In the genomic region with DNA sequence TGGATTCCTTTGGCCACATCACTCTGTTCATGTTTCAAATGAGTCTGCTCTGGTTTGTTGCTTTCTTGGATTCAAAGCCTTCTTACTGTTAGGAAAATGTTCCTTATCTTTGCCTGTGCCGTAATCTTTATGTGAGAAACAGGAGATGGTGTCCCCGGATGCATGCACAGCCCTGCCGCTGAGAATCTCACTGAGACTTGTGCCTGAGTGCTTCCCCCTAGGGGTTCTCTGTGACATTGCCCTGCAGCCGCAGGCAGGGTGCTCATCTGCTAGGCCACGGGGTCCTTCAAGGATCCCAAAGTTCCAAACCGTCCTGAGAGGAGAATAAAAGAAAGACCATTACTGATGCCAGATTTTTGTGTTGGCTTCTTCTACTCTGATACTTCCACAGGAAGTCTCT, we compare ENCODE assay signal across 10 cellular contexts.
DNase-seq lines count a peak whose midpoint lies in the region; ATAC-seq, FAIRE-seq and TF ChIP-seq lines count a peak whose summit lies in the region.
"Had no signal": no experiment of that assay in that cellular context is flagged by ENCODE, and none has a peak within 500 bp of the region (broad histone marks: within the 10 kb centered on the region; RNA-seq: fewer than 3 reads in every experiment).

No MANE protein-coding gene starts in this region.

- BruUV-seq in K562 (replicated peaks; lab: Mats Ljungman, UMichigan): no TSS peak

- peaks cover 12% of the 10 kb centered on the region for H3K4me1 Mint-ChIP-seq in activated naive CD4-positive, alpha-beta T cell treated with anti-CD3 and anti-CD28 coated beads, Interleukin-2, amount 10 ng/mL, durations not matched to agents 7 days and 5 days
- H3K4me1 Mint-ChIP-seq in effector memory CD8-positive, alpha-beta T cell (ENCODE audit: low read depth in 2 of 2): no peaks in the 10 kb centered on the region

- intact Hi-C loops in K562 (cut with micrococcal nuclease): loop anchor here (10.0 kb wide), 1 partner anchor 140 kb away; no protein-coding TSS in a partner anchor

- no peak overlapping the region for H2AFZ ChIP-seq in K562 (ENCODE audit: low read depth, low read length)
- H2AFZ ChIP-seq in smooth muscle cell (ENCODE audit: low read depth): no peak overlapping the region

- peaks cover 9% of the 10 kb centered on the region for H3K27me3 Mint-ChIP-seq in activated naive CD4-positive, alpha-beta T cell treated with anti-CD3 and anti-CD28 coated beads, Interleukin-2, amount 10 ng/mL, durations not matched to agents 7 days and 5 days
- peaks cover 9 to 16% of the 10 kb centered on the region in 2 donors for H3K27me3 Mint-ChIP-seq in effector memory CD8-positive, alpha-beta T cell

- no peaks in the 10 kb centered on the region for H3K79me2 ChIP-seq in K562 (ENCODE audit: control insufficient read depth, insufficient read depth, low read length)
- H3K79me2 ChIP-seq in smooth muscle cell (ENCODE audit: low read depth): no peaks in the 10 kb centered on the region

- DNase-seq in activated naive CD4-positive, alpha-beta T cell treated with Interleukin-2 at 50 U/mL for 16 hours: peak; percentile 65
- no peak for DNase-seq in activated naive CD4-positive, alpha-beta T cell treated with anti-CD3 and anti-CD28 coated beads, Interleukin-2, amount 10 ng/mL, durations not matched to agents 7 days and 5 days
- peak; percentile 9 for DNase-seq in HT1080 (ENCODE audit: low read depth)
- peak; percentile 60 to 72 (median 66) for DNase-seq in K562 (ENCODE audit: extremely low read depth in 1 of 4, low spot score in 3 of 4)
- DNase-seq in smooth muscle cell (lab: John Stamatoyannopoulos, UW; ENCODE audit: unreplicated experiment): no peak
- no peak for DNase-seq in effector memory CD8-positive, alpha-beta T cell
- DNase-seq in stimulated activated CD4-positive, alpha-beta T cell treated with anti-CD3 and anti-CD28 coated beads, Interleukin-15, amount 100 ng/mL, for 24 hours: no peak
- no peak for DNase-seq in NCI-H526 (lab: John Stamatoyannopoulos, UW)
- DNase-seq: DMS79 treated with DMSO at 0.1 percent for 48 hours had no signal

- no peak overlapping the region for H3K4me3 Mint-ChIP-seq in activated naive CD4-positive, alpha-beta T cell treated with anti-CD3 and anti-CD28 coated beads, Interleukin-2, amount 10 ng/mL, durations not matched to agents 7 days and 5 days
- no peak overlapping the region for H3K4me3 Mint-ChIP-seq in effector memory CD8-positive, alpha-beta T cell
- H3K4me3 Mint-ChIP-seq: dendritic cell treated with granulocyte-macrophage colony-stimulating factor and Interleukin-4, amounts not matched to agents 40 ng/mL and 50 ng/mL, for 4 days had no signal

- H3K4me2 ChIP-seq in K562 (ENCODE audit: insufficient read depth, low read length): no peak overlapping the region
- no peak overlapping the region for H3K4me2 ChIP-seq in smooth muscle cell

- CTCF ChIA-PET in activated naive CD4-positive, alpha-beta T cell treated with anti-CD3 and anti-CD28 coated beads, Interleukin-2, amount 10 ng/mL, durations not matched to agents 7 days and 5 days (lab: Charles Lee): no interaction called here
- CTCF ChIA-PET in K562 (lab: Yijun Ruan, JAX; ENCODE audit: low intra/inter-chr PET ratio): no interaction called here

- H3K9me3 Mint-ChIP-seq in activated naive CD4-positive, alpha-beta T cell treated with anti-CD3 and anti-CD28 coated beads, Interleukin-2, amount 10 ng/mL, durations not matched to agents 7 days and 5 days: no peaks in the 10 kb centered on the region
- no peaks in the 10 kb centered on the region for H3K9me3 Mint-ChIP-seq in effector memory CD8-positive, alpha-beta T cell
- H3K9me3 Mint-ChIP-seq: dendritic cell treated with granulocyte-macrophage colony-stimulating factor and Interleukin-4, amounts not matched to agents 40 ng/mL and 50 ng/mL, for 4 days had no signal

- H3K4me1 ChIP-seq in K562 (replicated peaks in 1 of 2; ENCODE audit: control insufficient read depth in 2 of 2, insufficient read depth in 2 of 2, low read length in 2 of 2) (peaks cover 5 to 28% of the 10 kb centered on the region in 2 experiments), smooth muscle cell (ENCODE audit: low read depth) (peaks cover 16% of the 10 kb centered on the region)

- H3K36me3 ChIP-seq in K562 (ENCODE audit: control insufficient read depth, insufficient read depth, low read length) (no peaks in the 10 kb centered on the region), smooth muscle cell (ENCODE audit: low read depth) (no peaks in the 10 kb centered on the region)

- H3F3A ChIP-seq in smooth muscle cell (ENCODE audit: low read depth): peaks cover 50% of the 10 kb centered on the region

- WGBS in K562 (ENCODE audit: insufficient coverage, low coverage, missing lambda C conversion rate): 5% methylated on average over 6 of the region's 6 CpGs
- 32% methylated on average over 6 of the region's 6 CpGs for WGBS in smooth muscle cell (ENCODE audit: low lambda C conversion rate)

- in situ Hi-C loops in K562 (cut with MboI): no loop called here

- peak; percentile 93 for FAIRE-seq in K562 (lab: Jason Lieb, UNC)

- TF ChIP-seq CTCF in K562 (IDR thresholded peaks at IDR 0.05 in 2 of 3, conservative IDR thresholded peaks at IDR 0.05 in 1 of 3; ENCODE audit: insufficient read depth in 2 of 3, low read depth in 1 of 3, low read length in 3 of 3): peak; percentile 65 to 85 (median 70)
- peak; percentile 33 for TF ChIP-seq CTCF in smooth muscle cell (IDR thresholded peaks at IDR 0.05; ENCODE audit: borderline replicate concordance, insufficient read depth, poor library complexity, severe bottlenecking)

- POLR2A ChIA-PET in K562 (lab: Yijun Ruan, JAX): interaction anchor here (1.5 kb wide), 1 partner anchor 11 kb away, joined by 5 read pairs; no protein-coding TSS in a partner anchor

- H3K9me3 ChIP-seq in K562 (replicated peaks; ENCODE audit: control insufficient read depth, insufficient read depth, low read depth, low read length) (no peaks in the 10 kb centered on the region), smooth muscle cell (replicated peaks; ENCODE audit: low read depth) (no peaks in the 10 kb centered on the region)

- TF ChIP-seq EP300 in K562 (IDR thresholded peaks at IDR 0.05; ENCODE audit: low read length): no peak

- no peak overlapping the region for H3K9ac ChIP-seq in K562 (ENCODE audit: insufficient read depth in 1 of 2, low read depth in 2 of 2, low read length in 2 of 2)
- no peak overlapping the region for H3K9ac ChIP-seq in smooth muscle cell (ENCODE audit: low read depth)

- ATAC-seq in K562: peak; percentile 97
- ATAC-seq in effector memory CD8-positive, alpha-beta T cell (replicated peaks): no peak

- no peaks in the 10 kb centered on the region for H4K20me1 ChIP-seq in K562 (replicated peaks; ENCODE audit: control insufficient read depth, insufficient read depth, low read length)
- no peaks in the 10 kb centered on the region for H4K20me1 ChIP-seq in smooth muscle cell (ENCODE audit: low read depth)

- TF ChIP-seq RAD21 in K562 (CRISPR knock-in tag; conservative IDR thresholded peaks at IDR 0.05 in 1 of 2, IDR thresholded peaks at IDR 0.05 in 1 of 2): peak in 1 of 2 experiments; percentile 54; a peak in 3 of 4 replicates

- TF ChIP-seq POLR2A in K562 (conservative IDR thresholded peaks at IDR 0.05): no peak

- H3K36me3 Mint-ChIP-seq in activated naive CD4-positive, alpha-beta T cell treated with anti-CD3 and anti-CD28 coated beads, Interleukin-2, amount 10 ng/mL, durations not matched to agents 7 days and 5 days: peaks cover 3% of the 10 kb centered on the region
- H3K36me3 Mint-ChIP-seq in effector memory CD8-positive, alpha-beta T cell (ENCODE audit: insufficient read depth): no peaks in the 10 kb centered on the region

- H3K9me1 ChIP-seq in K562 (ENCODE audit: control insufficient read depth, insufficient read depth, low read length): no peaks in the 10 kb centered on the region

- H3K27ac Mint-ChIP-seq in activated naive CD4-positive, alpha-beta T cell treated with anti-CD3 and anti-CD28 coated beads, Interleukin-2, amount 10 ng/mL, durations not matched to agents 7 days and 5 days: no peak overlapping the region
- H3K27ac Mint-ChIP-seq in effector memory CD8-positive, alpha-beta T cell: no peak overlapping the region
- H3K27ac Mint-ChIP-seq: dendritic cell treated with granulocyte-macrophage colony-stimulating factor and Interleukin-4, amounts not matched to agents 40 ng/mL and 50 ng/mL, for 4 days had no signal

- H3K4me3 ChIP-seq in K562 (no peak overlapping the region), smooth muscle cell (no peak overlapping the region)

- H3K27ac ChIP-seq in K562 (ENCODE audit: extremely low read depth, low read depth, low read length) (no peak overlapping the region), smooth muscle cell (ENCODE audit: low read depth) (peak overlapping the region; percentile 29)

- H3K27me3 ChIP-seq in K562 (ENCODE audit: control insufficient read depth in 2 of 2, insufficient read depth in 2 of 2, low read length in 2 of 2) (no peaks in the 10 kb centered on the region; a peak in 2 of 5 replicates), smooth muscle cell (ENCODE audit: low read depth) (no peaks in the 10 kb centered on the region)

TF ChIP-seq in K562, 482 proteins besides CTCF, POLR2A, EP300 and RAD21 (continues in another document):
- TF ChIP-seq, protein P1, sequence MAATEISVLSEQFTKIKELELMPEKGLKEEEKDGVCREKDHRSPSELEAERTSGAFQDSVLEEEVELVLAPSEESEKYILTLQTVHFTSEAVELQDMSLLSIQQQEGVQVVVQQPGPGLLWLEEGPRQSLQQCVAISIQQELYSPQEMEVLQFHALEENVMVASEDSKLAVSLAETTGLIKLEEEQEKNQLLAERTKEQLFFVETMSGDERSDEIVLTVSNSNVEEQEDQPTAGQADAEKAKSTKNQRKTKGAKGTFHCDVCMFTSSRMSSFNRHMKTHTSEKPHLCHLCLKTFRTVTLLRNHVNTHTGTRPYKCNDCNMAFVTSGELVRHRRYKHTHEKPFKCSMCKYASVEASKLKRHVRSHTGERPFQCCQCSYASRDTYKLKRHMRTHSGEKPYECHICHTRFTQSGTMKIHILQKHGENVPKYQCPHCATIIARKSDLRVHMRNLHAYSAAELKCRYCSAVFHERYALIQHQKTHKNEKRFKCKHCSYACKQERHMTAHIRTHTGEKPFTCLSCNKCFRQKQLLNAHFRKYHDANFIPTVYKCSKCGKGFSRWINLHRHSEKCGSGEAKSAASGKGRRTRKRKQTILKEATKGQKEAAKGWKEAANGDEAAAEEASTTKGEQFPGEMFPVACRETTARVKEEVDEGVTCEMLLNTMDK (IDR thresholded peaks at IDR 0.05; ENCODE audit: borderline replicate concordance, insufficient read depth, low read depth, low read length, poor library complexity, severe bottlenecking): peak; percentile 63
- TF ChIP-seq KDM5B (IDR thresholded peaks at IDR 0.05; ENCODE audit: insufficient replicate concordance, low read depth, low read length): no peak
- TF ChIP-seq ZFP36 (IDR thresholded peaks at IDR 0.05; ENCODE audit: low read depth, low read length, partially characterized antibody): peak; percentile 19

Comparison
In these comparisons a context has a peak if more than half of its experiments do, and no peak if none do; other contexts are left out.
1. DNase-seq: peak in activated naive CD4-positive, alpha-beta T cell treated with Interleukin-2 at 50 U/mL for 16 hours (single experiment), HT1080 (single experiment) and K562 (4 of 4); none in activated naive CD4-positive, alpha-beta T cell treated with anti-CD3 and anti-CD28 coated beads, Interleukin-2, amount 10 ng/mL, durations not matched to agents 7 days and 5 days (single experiment), smooth muscle cell (single experiment), effector memory CD8-positive, alpha-beta T cell (0 of 3), stimulated activated CD4-positive, alpha-beta T cell treated with anti-CD3 and anti-CD28 coated beads, Interleukin-15, amount 100 ng/mL, for 24 hours (single experiment) and NCI-H526 (0 of 2).